Comparison of ENCODE assay signal across 2 cellular contexts in genomic region chr18:22452226-22452668, GRCh38.
TF ChIP-seq lines count a peak whose summit lies in the region.

No MANE protein-coding gene starts in this region.

TF ChIP-seq in K562, 482 proteins besides CTCF, POLR2A, EP300 and RAD21 (continued from another document and continues in another):
- no peak for TF ChIP-seq ZNF3 (CRISPR knock-in tag; IDR thresholded peaks at IDR 0.05)
- no peak for TF ChIP-seq U2AF2 (optimal IDR thresholded peaks at IDR 0.05; ENCODE audit: low read depth, low read length)
- no peak for TF ChIP-seq PTRF (tag; IDR thresholded peaks at IDR 0.05)
- no peak for TF ChIP-seq THRB (CRISPR knock-in tag; conservative IDR thresholded peaks at IDR 0.05)
- TF ChIP-seq GTF2E2 (tag; IDR thresholded peaks at IDR 0.05) = no peak
- no peak for TF ChIP-seq MYC (IDR thresholded peaks at IDR 0.05; ENCODE audit: low read depth, low read length)
- no peak for TF ChIP-seq MYC (CRISPR knock-in tag; IDR thresholded peaks at IDR 0.05; ENCODE audit: borderline replicate concordance, low read depth)
- TF ChIP-seq ZNF609 (CRISPR knock-in tag; IDR thresholded peaks at IDR 0.05; ENCODE audit: borderline replicate concordance) = no peak
- no peak for TF ChIP-seq PHB2 (IDR thresholded peaks at IDR 0.05; ENCODE audit: low read depth)
- TF ChIP-seq E2F6 (IDR thresholded peaks at IDR 0.05; ENCODE audit: borderline replicate concordance in 1 of 2, extremely low read depth in 1 of 2, insufficient read depth in 1 of 2, insufficient read length in 1 of 2, low read depth in 1 of 2, low read length in 1 of 2, poor library complexity in 1 of 2, severe bottlenecking in 1 of 2) = peak; percentile 38 to 39
- TF ChIP-seq C11orf30 (IDR thresholded peaks at IDR 0.05; ENCODE audit: low read depth) = peak; percentile 79
- no peak for TF ChIP-seq FOXP1 (CRISPR knock-in tag; IDR thresholded peaks at IDR 0.05)
- peak in 1 of 3 experiments; percentile 10 for TF ChIP-seq YY1 (IDR thresholded peaks at IDR 0.05; ENCODE audit: borderline replicate concordance in 1 of 3, control insufficient read depth in 1 of 3, extremely low read depth in 1 of 3, insufficient read depth in 3 of 3, insufficient read length in 1 of 3, insufficient replicate concordance in 2 of 3, low read depth in 1 of 3, low read length in 2 of 3)
- no peak for TF ChIP-seq FOXP4 (CRISPR knock-in tag; IDR thresholded peaks at IDR 0.05; ENCODE audit: borderline replicate concordance)
- TF ChIP-seq ZBTB12 (CRISPR knock-in tag; IDR thresholded peaks at IDR 0.05) = no peak
- TF ChIP-seq ELF4 (CRISPR knock-in tag; IDR thresholded peaks at IDR 0.05) = no peak
- peak in 1 of 2 experiments; percentile 40; a peak in 1 of 4 replicates for TF ChIP-seq HDAC1 (IDR thresholded peaks at IDR 0.05)
- 0 out of 2 replicates have a peak, but pooled peaks have one; percentile 21 for TF ChIP-seq LEF1 (IDR thresholded peaks at IDR 0.05)
- no peak for TF ChIP-seq RHOXF2B (CRISPR knock-in tag; conservative IDR thresholded peaks at IDR 0.05)

TF ChIP-seq in liver, 16 proteins besides CTCF, POLR2A, EP300 and RAD21 (continued from another document):
- TF ChIP-seq REST (IDR thresholded peaks at IDR 0.05) (no peak), TAF1 (conservative IDR thresholded peaks at IDR 0.05) (no peak), RXRA (IDR thresholded peaks at IDR 0.05) (no peak), JUND (IDR thresholded peaks at IDR 0.05) (no peak), FOXA2 (IDR thresholded peaks at IDR 0.05) (no peak), ZBTB33 (IDR thresholded peaks at IDR 0.05) (no peak), ATF3 (IDR thresholded peaks at IDR 0.05) (no peak), GABPA (IDR thresholded peaks at IDR 0.05 in 1 of 2, conservative IDR thresholded peaks at IDR 0.05 in 1 of 2) (no peak), HNF4G (IDR thresholded peaks at IDR 0.05) (no peak), MAX (IDR thresholded peaks at IDR 0.05) (no peak), SP1 (IDR thresholded peaks at IDR 0.05) (no peak), HNF4A (conservative IDR thresholded peaks at IDR 0.05) (no peak), NR2F2 (IDR thresholded peaks at IDR 0.05) (no peak)
